9 cellular contexts compared by ENCODE assay signal in the genomic region with DNA sequence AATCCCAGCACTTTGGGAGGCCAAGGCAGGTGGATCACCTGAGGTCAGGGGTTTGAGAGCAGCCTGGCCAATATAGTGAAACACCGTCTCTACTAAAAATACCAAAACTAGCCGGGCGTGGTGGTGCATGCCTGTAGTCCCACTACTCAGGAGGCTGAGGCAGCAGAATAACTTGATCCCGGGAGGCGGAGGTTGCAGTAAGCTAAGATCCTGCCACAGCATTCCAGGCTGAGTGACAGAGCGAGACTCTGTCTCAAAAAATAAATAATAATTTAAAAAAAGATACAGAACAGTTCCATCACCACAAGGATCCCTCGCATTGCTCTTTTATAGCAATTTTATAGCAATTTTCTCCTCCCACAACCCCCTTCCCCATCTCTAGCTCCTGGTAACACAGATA. TPM values are rescaled to one million over a fixed set of nuclear protein-coding genes. Genes with fewer than 3 reads are reported as not detected.
"Had no signal": no experiment of that assay in that cellular context is flagged by ENCODE, and none has a peak within 500 bp of the region (broad histone marks: within the 10 kb centered on the region; RNA-seq: fewer than 3 reads in every experiment).

No MANE protein-coding gene starts in this region.

- H3K4me3 Mint-ChIP-seq: GM23338, H9, HFFc6 had no signal

- ATAC-seq: GM23338, HCT116 had no signal

- DNase-seq: GM23248, GOT3, H7, H9, HCEC 1CT, HFFc6 had no signal

- H3K9me3 Mint-ChIP-seq: GM23338, H9, HFFc6 had no signal

- H3K27ac Mint-ChIP-seq: GM23338, HFFc6 had no signal

RNA-seq across cellular contexts. Expression of a gene that starts 4.7 kb away (rescaled TPM):
- total RNA-seq: GM23248, HFFc6 had no signal

RNA-seq across cellular contexts. Expression of a gene that starts 43.7 kb away (rescaled TPM):
- total RNA-seq: GM23248, HFFc6 had no signal

RNA-seq across cellular contexts. Expression of a gene that starts 47.2 kb away (rescaled TPM):
- total RNA-seq: GM23248, GM23338, H1, H7, H9 had no signal
